9 cellular contexts compared by ENCODE assay signal in the genomic region with DNA sequence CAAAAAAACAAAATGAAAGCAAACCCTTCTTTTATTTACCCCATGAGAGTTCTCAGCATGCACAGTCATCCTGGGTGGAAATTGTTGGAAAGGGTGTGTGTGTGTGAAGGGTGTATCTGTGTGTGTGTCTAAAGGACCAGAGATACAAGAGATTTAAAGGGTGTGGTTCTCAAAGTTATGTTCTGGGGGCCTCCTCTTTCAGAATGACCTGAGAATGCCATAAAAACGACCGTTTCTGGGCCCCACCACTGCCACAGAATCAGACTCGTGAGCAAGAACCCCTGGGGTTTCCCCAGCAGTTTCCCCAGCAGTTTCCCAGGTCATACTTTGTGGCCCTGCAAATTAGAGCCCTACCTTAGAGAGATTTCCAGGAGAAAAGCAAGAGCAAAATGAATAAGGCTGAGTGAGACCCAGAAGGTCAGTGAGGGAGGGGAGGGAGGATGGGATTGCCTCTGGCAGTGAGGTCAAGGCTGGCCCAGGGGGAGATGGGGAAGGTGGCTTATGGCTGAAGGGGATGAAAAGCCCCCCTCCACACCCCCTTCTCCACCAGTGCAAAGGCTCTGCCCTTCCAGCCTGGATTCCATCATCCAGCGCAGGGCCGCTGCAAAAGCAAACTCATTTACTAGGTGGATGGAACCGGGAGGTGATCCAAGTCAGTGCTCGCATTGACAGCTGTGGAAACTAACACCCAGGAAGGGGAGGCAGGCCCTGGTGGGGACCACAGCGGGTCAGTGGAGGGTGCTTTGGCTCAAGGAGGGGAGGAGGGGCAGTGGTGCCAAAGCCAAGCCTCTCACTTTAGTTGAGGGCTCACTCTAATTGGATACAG. TPM values are rescaled to one million over a fixed set of nuclear protein-coding genes. Genes with fewer than 3 reads are reported as not detected.
DNase-seq lines count a peak whose midpoint lies in the region; ATAC-seq, FAIRE-seq and TF ChIP-seq lines count a peak whose summit lies in the region.
"Had no signal": no experiment of that assay in that cellular context is flagged by ENCODE, and none has a peak within 500 bp of the region (broad histone marks: within the 10 kb centered on the region; RNA-seq: fewer than 3 reads in every experiment).

No MANE protein-coding gene starts in this region.

- dilution Hi-C loops in IMR-90 (cut with HindIII; ENCODE audit: low sequenced_read_pairs, unreplicated experiment) = no loop called here

- peak; percentile 23 for DNase-seq in A673 (ENCODE audit: low spot score)
- no peak for DNase-seq in GM19239 (ENCODE audit: insufficient read length, low spot score)
- peak; percentile 76 for DNase-seq in IMR-90
- DNase-seq in fibroblast of gingiva (ENCODE audit: low read depth) = peak; percentile 59
- DNase-seq in CD14-positive monocyte (ENCODE audit: low spot score) = no peak
- DNase-seq in DMS114 treated with DMSO at 0.1 percent for 48 hours (lab: John Stamatoyannopoulos, UW; ENCODE audit: unreplicated experiment) = no peak
- no peak for DNase-seq in NCI-H526 (lab: John Stamatoyannopoulos, UW)
- DNase-seq in DMS153 treated with DMSO at 0.1 percent for 48 hours (lab: John Stamatoyannopoulos, UW; ENCODE audit: unreplicated experiment) = no peak

- H3K27ac ChIP-seq in A673 (ENCODE audit: low read depth, low read length, poor library complexity, severe bottlenecking) (no peak overlapping the region), IMR-90 (ENCODE audit: insufficient read depth, low read length) (peak overlapping the region; percentile 76)

- peaks cover 0 to 8% of the 10 kb centered on the region in 2 donors for H3K36me3 Mint-ChIP-seq in CD14-positive monocyte

- CTCF ChIA-PET in A673 (lab: Charles Lee) (no interaction called here), IMR-90 (lab: Yijun Ruan, JAX) (interaction anchor here (0.7 to 1.0 kb wide), 4 partner anchors 8 to 142 kb away, joined by 3 to 4 read pairs (median 3); no protein-coding TSS in a partner anchor)

- no CpG with 5 or more reads among the region's 8 CpGs for WGBS in IMR-90 (ENCODE audit: extremely low coverage in 2 of 2, insufficient read length in 1 of 2), 2 experiments

- peak overlapping the region; percentile 53 for H3K23ac ChIP-seq in IMR-90 (ENCODE audit: low read depth, low read length)

- H3K9me3 ChIP-seq in A673 (ENCODE audit: low read depth, low read length, poor library complexity, severe bottlenecking) = no peaks in the 10 kb centered on the region
- no peaks in the 10 kb centered on the region for H3K9me3 ChIP-seq in IMR-90 (ENCODE audit: control insufficient read depth, insufficient read depth, low read length)

- H4K20me1 ChIP-seq in IMR-90 (ENCODE audit: insufficient read depth, low read length) = no peaks in the 10 kb centered on the region

- TF ChIP-seq POLR2A in IMR-90 (IDR thresholded peaks at IDR 0.05; ENCODE audit: low read depth, low read length) = no peak

- no peak for TF ChIP-seq RAD21 in IMR-90 (IDR thresholded peaks at IDR 0.05; ENCODE audit: low read length)

- peak overlapping the region; percentile 7 for H3K9ac ChIP-seq in IMR-90 (ENCODE audit: low read depth, low read length)

- peak overlapping the region; percentile 50 for H3K4me2 ChIP-seq in IMR-90 (ENCODE audit: low read depth, low read length)

- H4K8ac ChIP-seq in IMR-90 (ENCODE audit: low read depth in 2 of 2, low read length in 2 of 2) = peak overlapping the region; percentile 76 to 80

- peak overlapping the region; percentile 91 for H2AK5ac ChIP-seq in IMR-90 (ENCODE audit: low read depth, low read length)

- no peak overlapping the region for H3K4me3 ChIP-seq in A673 (ENCODE audit: low read depth, low read length, poor library complexity, severe bottlenecking)
- no peak overlapping the region for H3K4me3 ChIP-seq in IMR-90 (ENCODE audit: insufficient read depth, low read depth, low read length)

- H3K14ac ChIP-seq in IMR-90 (replicated peaks; ENCODE audit: low read depth, low read length) = peak overlapping the region; percentile 86

- peak overlapping the region; percentile 71 for H4K5ac ChIP-seq in IMR-90 (ENCODE audit: low read depth, low read length)

- H3K27ac Mint-ChIP-seq in CD14-positive monocyte = no peak overlapping the region

- peak overlapping the region; percentile 39 for H3K18ac ChIP-seq in IMR-90 (ENCODE audit: low read depth, low read length)

- ATAC-seq in IMR-90 (ENCODE audit: low read depth) = peak; percentile 72

- H3K79me1 ChIP-seq in IMR-90 (ENCODE audit: low read depth in 1 of 2, low read length in 2 of 2) = peaks cover 6 to 28% of the 10 kb centered on the region in 2 experiments; a peak in 2 of 4 replicates

- H3K9me3 Mint-ChIP-seq in CD14-positive monocyte = peaks cover 0 to 2% (median 0%) of the 10 kb centered on the region in 7 donors

- FAIRE-seq in GM19239 (lab: Jason Lieb, UNC) = peak; percentile 76
- FAIRE-seq: endometrium had no signal

- peak overlapping the region; percentile 72 for H2BK5ac ChIP-seq in IMR-90 (ENCODE audit: low read depth, low read length, poor library complexity, severe bottlenecking)

- H3K4me1 ChIP-seq in A673 (ENCODE audit: insufficient read depth, low read length, poor library complexity, severe bottlenecking) (peaks cover 7% of the 10 kb centered on the region), IMR-90 (ENCODE audit: control insufficient read depth, insufficient read depth, low read length) (peaks cover 19% of the 10 kb centered on the region)

- POLR2A ChIA-PET in A673 (lab: Charles Lee; ENCODE audit: low non-redundant PET) = no interaction called here
- POLR2A ChIA-PET in IMR-90 (lab: Charles Lee; ENCODE audit: unreplicated experiment) = interaction anchor here (0.6 to 1.4 kb wide), 4 partner anchors 10 to 1576 kb away, joined by 3 to 4 read pairs (median 3); a partner anchor contains a TSS

- peak overlapping the region; percentile 84; the same call in 1 of the 2 replicates for H3K56ac ChIP-seq in IMR-90 (ENCODE audit: extremely low read depth, insufficient read depth, low read length)

- peaks cover 0 to 5% (median 5%) of the 10 kb centered on the region in 3 donors for H3K27me3 Mint-ChIP-seq in CD14-positive monocyte (ENCODE audit: low read depth in 3 of 3)

- H3K27me3 ChIP-seq in A673 (replicated peaks; ENCODE audit: insufficient read depth, low read depth, low read length, poor library complexity) (no peaks in the 10 kb centered on the region), IMR-90 (ENCODE audit: control insufficient read depth, insufficient read depth, low read length) (no peaks in the 10 kb centered on the region)

- H2BK120ac ChIP-seq in IMR-90 (ENCODE audit: low read depth, low read length) = peak overlapping the region; percentile 91

- no peaks in the 10 kb centered on the region for H3K4me1 Mint-ChIP-seq in CD14-positive monocyte

- H3K4ac ChIP-seq in IMR-90 (ENCODE audit: low read depth, low read length) = peak overlapping the region; percentile 97

- H2AK9ac ChIP-seq in IMR-90 (replicated peaks; ENCODE audit: low read depth, low read length, poor library complexity) = peak overlapping the region; percentile 98

- H4K91ac ChIP-seq in IMR-90 (ENCODE audit: insufficient read depth, low read depth, low read length) = peak overlapping the region; percentile 88

- H2AFZ ChIP-seq in IMR-90 (replicated peaks; ENCODE audit: low read length, poor library complexity) = peak overlapping the region; percentile 80

- peak overlapping the region; percentile 2; the same call in 2 of the 3 replicates for H2BK15ac ChIP-seq in IMR-90 (ENCODE audit: low read depth, low read length)

- peaks cover 21% of the 10 kb centered on the region for H3K9me1 ChIP-seq in IMR-90 (ENCODE audit: insufficient read depth, low read length)

- TF ChIP-seq CTCF in A673 (conservative IDR thresholded peaks at IDR 0.05; ENCODE audit: low read depth, low read length) (no peak), IMR-90 (conservative IDR thresholded peaks at IDR 0.05; ENCODE audit: low read depth, low read length) (no peak), CD14-positive monocyte (IDR thresholded peaks at IDR 0.05) (no peak)

- no peak overlapping the region for H3K4me3 Mint-ChIP-seq in CD14-positive monocyte

- BruUV-seq in A673 (replicated peaks; lab: Mats Ljungman, UMichigan) (no TSS peak), IMR-90 (replicated peaks; lab: Mats Ljungman, UMichigan) (no TSS peak)

- intact Hi-C loops in A673 (cut with micrococcal nuclease; ENCODE audit: unreplicated experiment) = loop anchor here (10.0 kb wide), 1 partner anchor 60 kb away; no protein-coding TSS in a partner anchor
- intact Hi-C loops in IMR-90 (cut with micrococcal nuclease) = loop anchor here (5.0 kb wide), 1 partner anchor 57 kb away; no protein-coding TSS in a partner anchor
- intact Hi-C loops in CD14-positive monocyte (cut with micrococcal nuclease) = no loop called here

- in situ Hi-C loops in IMR-90 (cut with MboI; ENCODE audit: low sequenced_read_pairs) = no loop called here

- H3K36me3 ChIP-seq in A673 (ENCODE audit: insufficient read depth, low read length, poor library complexity, severe bottlenecking) (no peaks in the 10 kb centered on the region), IMR-90 (ENCODE audit: control insufficient read depth, insufficient read depth, low read length) (peaks cover 6% of the 10 kb centered on the region)

- H2BK20ac ChIP-seq in IMR-90 (ENCODE audit: low read depth, low read length) = peak overlapping the region; percentile 84

TF ChIP-seq in IMR-90, 13 proteins besides CTCF, POLR2A, EP300 and RAD21 (continues in another document):
- TF ChIP-seq, protein P1, sequence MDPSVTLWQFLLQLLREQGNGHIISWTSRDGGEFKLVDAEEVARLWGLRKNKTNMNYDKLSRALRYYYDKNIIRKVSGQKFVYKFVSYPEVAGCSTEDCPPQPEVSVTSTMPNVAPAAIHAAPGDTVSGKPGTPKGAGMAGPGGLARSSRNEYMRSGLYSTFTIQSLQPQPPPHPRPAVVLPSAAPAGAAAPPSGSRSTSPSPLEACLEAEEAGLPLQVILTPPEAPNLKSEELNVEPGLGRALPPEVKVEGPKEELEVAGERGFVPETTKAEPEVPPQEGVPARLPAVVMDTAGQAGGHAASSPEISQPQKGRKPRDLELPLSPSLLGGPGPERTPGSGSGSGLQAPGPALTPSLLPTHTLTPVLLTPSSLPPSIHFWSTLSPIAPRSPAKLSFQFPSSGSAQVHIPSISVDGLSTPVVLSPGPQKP (IDR thresholded peaks at IDR 0.05; ENCODE audit: borderline replicate concordance, low read depth, low read length) = no peak

RNA-seq across cellular contexts. Expression of a gene that starts 10.2 kb away (rescaled TPM):
- total RNA-seq in A673 (2021) = 4.0 and 6.8 TPM in 2 replicates
- total RNA-seq in IMR-90 (2012; rRNA removed) = 5.8 and 6.5 TPM in 2 replicates
- polyA plus RNA-seq in IMR-90 (2012; rRNA removed) = 16.3 and 16.4 TPM in 2 replicates
- polyA plus RNA-seq in IMR-90 (2012; cell fraction: cytosol; rRNA removed) = 11.1 and 18.4 TPM in 2 replicates
- 78.4 and 95.1 TPM in 2 replicates for polyA plus RNA-seq in IMR-90 (2012; cell fraction: nucleus; rRNA removed; ENCODE audit: low replicate concordance)
- polyA plus RNA-seq in CD14-positive monocyte = under 1 TPM; 0.27 to 1.00 TPM

RNA-seq across cellular contexts. Expression of a gene that starts 42.0 kb away (rescaled TPM):
- total RNA-seq in A673 (2021) = 40.6 and 40.9 TPM in 2 replicates
- total RNA-seq in IMR-90 (2012; rRNA removed) = 14.0 and 15.8 TPM in 2 replicates
- 55.2 and 60.9 TPM in 2 replicates for polyA plus RNA-seq in IMR-90 (2012; rRNA removed)
- polyA plus RNA-seq in IMR-90 (2012; cell fraction: cytosol; rRNA removed) = 48.7 and 61.4 TPM in 2 replicates
- 100 and 167 TPM in 2 replicates for polyA plus RNA-seq in IMR-90 (2012; cell fraction: nucleus; rRNA removed; ENCODE audit: low replicate concordance)
- 10 to 100 TPM; 73.0 to 85.2 TPM for polyA plus RNA-seq in CD14-positive monocyte

Comparison
In these comparisons a context has a peak if more than half of its experiments do, and no peak if none do; other contexts are left out.
1. DNase-seq: peak in A673 (single experiment), IMR-90 (single experiment) and fibroblast of gingiva (single experiment); none in GM19239 (single experiment), CD14-positive monocyte (single experiment), DMS114 treated with DMSO at 0.1 percent for 48 hours (single experiment), NCI-H526 (0 of 2) and DMS153 treated with DMSO at 0.1 percent for 48 hours (single experiment).
2. intact Hi-C loops: an anchor here in A673 (10.0 kb wide) and IMR-90 (5.0 kb wide); none called in CD14-positive monocyte.